ENCODE assay signal across 8 cellular contexts in the genomic region with DNA sequence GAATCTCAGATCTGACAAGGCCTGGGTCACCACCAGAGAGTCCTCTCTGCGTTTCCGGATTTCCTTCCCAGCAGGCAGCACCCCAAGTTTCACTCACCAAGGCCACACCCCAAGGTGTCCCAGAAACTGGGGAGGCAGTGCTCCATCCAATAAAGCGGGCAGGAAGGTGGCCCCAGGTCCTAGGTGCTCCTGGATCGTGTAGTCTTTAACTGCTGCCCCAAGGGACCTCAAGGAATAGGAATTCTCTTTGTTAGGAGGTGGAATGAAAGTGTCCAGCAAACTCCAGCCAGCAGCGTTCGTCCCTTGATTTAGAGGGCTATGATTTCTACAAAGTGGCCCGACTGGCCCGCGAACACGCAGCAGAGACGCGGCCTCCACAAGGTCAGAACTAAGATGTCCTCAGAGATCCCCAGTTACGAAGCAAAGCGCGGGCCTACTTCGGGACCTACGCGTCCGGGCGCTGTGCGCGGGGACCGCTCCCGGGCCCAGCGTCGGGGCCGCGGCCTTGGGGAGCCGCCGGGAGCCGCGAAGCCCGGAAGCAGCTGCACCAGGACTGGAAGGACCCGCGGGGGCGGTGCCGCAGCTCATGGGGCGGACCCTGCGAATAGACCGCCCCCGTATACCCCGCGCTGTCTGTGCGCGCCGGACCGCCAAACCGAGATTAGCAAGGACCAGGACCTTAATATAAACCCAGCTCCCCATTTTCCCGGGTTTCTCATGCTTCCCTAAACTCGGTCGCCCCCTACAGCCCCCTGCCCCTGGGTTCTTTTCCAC. TPM values are rescaled to one million over a fixed set of nuclear protein-coding genes. Genes with fewer than 3 reads are reported as not detected.
DNase-seq lines count a peak whose midpoint lies in the region; ATAC-seq and TF ChIP-seq lines count a peak whose summit lies in the region.

Gene C6orf47 (minus strand): TSS at position 555 of the 774 bp plus-strand sequence. CDS start 831 bp downstream, outside the sequence.

- TF ChIP-seq CTCF in OCI-LY7 (conservative IDR thresholded peaks at IDR 0.05; ENCODE audit: low read length) (no peak), mucosa of descending colon (IDR thresholded peaks at IDR 0.05) (no peak)

- peaks cover 55% of the 10 kb centered on the region for H3K4me1 ChIP-seq in OCI-LY7 (ENCODE audit: insufficient read depth, low read length, poor library complexity, severe bottlenecking)
- H3K4me1 ChIP-seq in mucosa of descending colon (ENCODE audit: low read depth): peaks cover 46% of the 10 kb centered on the region

- no peaks in the 10 kb centered on the region for H4K20me1 ChIP-seq in OCI-LY7 (ENCODE audit: insufficient read depth, low read length)

- H3K4me3 ChIP-seq in OCI-LY7 (ENCODE audit: low read depth, low read length, poor library complexity, severe bottlenecking): peak within 1 kb of the TSS; percentile 75
- peak within 1 kb of the TSS; percentile 59 for H3K4me3 ChIP-seq in mucosa of descending colon

- peaks cover 33% of the 10 kb centered on the region for H3K79me2 ChIP-seq in OCI-LY7 (ENCODE audit: insufficient read depth, low read depth, low read length)

- peak within 1 kb of the TSS; percentile 97 for H3K4me2 ChIP-seq in OCI-LY7 (ENCODE audit: low read length)

- TF ChIP-seq POLR2A in GM18951 (IDR thresholded peaks at IDR 0.05; ENCODE audit: extremely low read depth, insufficient read depth, insufficient read length): peak; percentile 96

- H2AFZ ChIP-seq in OCI-LY7 (ENCODE audit: low read length): peak within 1 kb of the TSS; percentile 3; the same call in 1 of the 2 replicates

- no TSS peak for BruUV-seq in OCI-LY7 (replicated peaks; lab: Mats Ljungman, UMichigan)

- H3K36me3 ChIP-seq in OCI-LY7 (ENCODE audit: insufficient read depth, low read length) (peaks cover 34% of the 10 kb centered on the region), mucosa of descending colon (ENCODE audit: low read depth) (no peaks in the 10 kb centered on the region)

- ATAC-seq in mucosa of descending colon: peak; percentile 81

- H3K9me3 ChIP-seq in OCI-LY7 (ENCODE audit: low read length) (no peaks in the 10 kb centered on the region), mucosa of descending colon (no peaks in the 10 kb centered on the region)

- DNase-seq in ACHN (peak; percentile 77), HuH-7 (ENCODE audit: low spot score) (peak; percentile 80), OCI-LY7 (ENCODE audit: low spot score) (peak; percentile 86), activated T-cell treated with anti-CD3 and anti-CD28 coated beads for 4 hours (peak; percentile 70), epithelial cell of prostate (ENCODE audit: low read depth, low spot score) (no peak), mucosa of descending colon (peak; percentile 89 to 93 (median 91))
- peak; percentile 87 for DNase-seq in stimulated activated CD8-positive, alpha-beta memory T cell treated with anti-CD3 and anti-CD28 coated beads, Interleukin-4, amount 100 ng/mL, for 48 hours

- H3K27ac ChIP-seq in OCI-LY7 (ENCODE audit: low read depth, low read length, poor library complexity, severe bottlenecking): peak within 1 kb of the TSS; percentile 43
- peak within 1 kb of the TSS; percentile 78 for H3K27ac ChIP-seq in epithelial cell of prostate

- POLR2A ChIA-PET in OCI-LY7 (lab: Charles Lee): interaction anchor here (0.7 to 1.9 kb wide), 6 partner anchors 8 to 298 kb away, joined by 3 to 8 read pairs (median 4); partner anchors contain the start of genes BAG6 and LSM2

- in situ Hi-C loops in ACHN (cut with HindIII; ENCODE audit: low pct_ligation_motif_present, low pct_unique_long_range_greater_than_20kb, low sequenced_read_pairs): no loop called here
- in situ Hi-C loops in GM18951 (cut with MboI; ENCODE audit: low sequenced_read_pairs, unreplicated experiment): no loop called here

- CTCF ChIA-PET in OCI-LY7 (lab: Charles Lee; ENCODE audit: unreplicated experiment): no interaction called here

- intact Hi-C loops in OCI-LY7 (cut with micrococcal nuclease; ENCODE audit: unreplicated experiment): no loop called here
- intact Hi-C loops in mucosa of descending colon (cut with DNase I, micrococcal nuclease): no loop called here

- no peaks in the 10 kb centered on the region for H3K9me2 ChIP-seq in OCI-LY7 (ENCODE audit: insufficient read depth, low read length)

RNA-seq across cellular contexts. Expression of gene C6orf47, which starts in this region (rescaled TPM):
- total RNA-seq in OCI-LY7 (2014; rRNA removed; shearing (Covaris generic)): 17.5 and 18.5 TPM in 2 replicates
- total RNA-seq in OCI-LY7 (2022) (16.7 and 17.4 TPM in 2 replicates), mucosa of descending colon (10 to 100 TPM; 28.5 to 33.0 (median 32.3) TPM)
